In the genomic region with DNA sequence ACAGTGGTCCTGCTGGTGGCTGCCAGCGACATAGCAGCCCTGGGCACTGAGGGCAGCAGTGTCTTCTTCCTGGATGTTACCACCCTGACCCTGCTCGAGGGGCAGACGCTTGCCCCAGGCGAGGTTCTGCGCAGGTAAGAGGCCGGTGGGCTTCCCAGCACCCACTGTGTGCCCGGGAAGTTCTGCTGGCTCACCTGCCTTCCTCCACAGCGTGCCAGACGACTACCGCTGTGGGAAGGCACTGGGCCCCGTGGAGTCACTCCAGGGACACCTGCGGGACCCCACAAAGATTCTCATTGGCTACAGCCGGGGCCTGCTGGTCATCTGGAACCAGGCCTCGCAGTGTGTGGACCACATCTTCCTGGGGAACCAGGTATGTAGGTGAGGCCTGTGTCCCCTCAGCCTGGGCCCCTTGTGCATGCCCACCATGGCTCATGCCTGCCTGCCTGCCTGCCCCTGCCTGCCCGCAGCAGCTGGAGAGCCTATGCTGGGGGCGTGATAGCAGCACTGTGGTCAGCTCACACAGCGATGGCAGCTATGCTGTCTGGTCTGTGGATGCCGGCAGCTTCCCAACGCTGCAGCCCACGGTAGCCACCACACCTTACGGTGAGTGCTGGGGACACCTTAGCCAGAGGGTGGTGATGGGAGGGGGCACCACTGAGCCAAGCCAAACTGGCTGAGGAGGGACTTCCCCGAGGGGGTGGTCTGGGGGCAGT, we compare ENCODE assay signal across 25 cellular contexts.
"Had no signal": no experiment of that assay in that cellular context is flagged by ENCODE, and none has a peak within 500 bp of the region (broad histone marks: within the 10 kb centered on the region; RNA-seq: fewer than 3 reads in every experiment).

No MANE protein-coding gene starts in this region.

- H3K27me3 ChIP-seq: adrenal gland, body of pancreas, esophagus squamous epithelium, gastroesophageal sphincter had no signal

- DNase-seq: activated CD4-positive, alpha-beta memory T cell treated with anti-CD3 and anti-CD28 coated beads for 36 hours; activated CD4-positive, alpha-beta T cell treated with anti-CD3 and anti-CD28 coated beads for 36 hours; activated CD4-positive, alpha-beta T cell treated with anti-CD3 and anti-CD28 coated beads, Interleukin-2, amount 10 ng/mL, durations not matched to agents 24 days and 14 days; activated CD4-positive, CD25-positive, alpha-beta regulatory T cell; activated CD4-positive, CD25-positive, alpha-beta regulatory T cell treated with anti-CD3 and anti-CD28 coated beads, Interleukin-2, amount 50 U/mL, for 72 hours; activated CD8-positive, alpha-beta memory T cell treated with anti-CD3 and anti-CD28 coated beads, Interleukin-2, amount 10 ng/mL, durations not matched to agents 7 days and 5 days; activated CD8-positive, alpha-beta memory T cell treated with anti-CD3 and anti-CD28 coated beads, Interleukin-2, amount 50 U/mL, for 4 hours; activated CD8-positive, alpha-beta T cell treated with anti-CD3 and anti-CD28 coated beads, Interleukin-2, amount 10 ng/mL, durations not matched to agents 7 days and 5 days; activated effector memory CD4-positive, alpha-beta T cell treated with anti-CD3 and anti-CD28 coated beads, Interleukin-2, amount 50 U/mL, for 16 hours; activated naive CD4-positive, alpha-beta T cell treated with anti-CD3 and anti-CD28 coated beads for 36 hours; activated naive CD8-positive, alpha-beta T cell treated with anti-CD3 and anti-CD28 coated beads for 36 hours; activated naive CD8-positive, alpha-beta T cell treated with anti-CD3 and anti-CD28 coated beads, Interleukin-2, amount 50 U/mL, for 24 hours; activated T-cell treated with anti-CD3 and anti-CD28 coated beads, Interleukin-2, amount 50 U/mL, for 1 hour; activated T-cell treated with anti-CD3 and anti-CD28 coated beads, Interleukin-2, amount 50 U/mL, for 48 hours; adrenal gland; amygdala; body of pancreas; caudate nucleus; cerebellar nuclear complex; effector CD4-positive, alpha-beta T cell; esophagus squamous epithelium; foreskin melanocyte; T-helper 2 cell had no signal

- H3K4me3 ChIP-seq: adrenal gland, body of pancreas, coronary artery, esophagus squamous epithelium, gastroesophageal sphincter had no signal

- H3K27ac ChIP-seq: body of pancreas, gastroesophageal sphincter had no signal

- H3K4me1 ChIP-seq: body of pancreas, gastroesophageal sphincter had no signal

- H3K9me3 ChIP-seq: adrenal gland, body of pancreas, esophagus squamous epithelium, gastroesophageal sphincter had no signal
